Comparison of ENCODE assay signal across 16 cellular contexts in the genomic region with DNA sequence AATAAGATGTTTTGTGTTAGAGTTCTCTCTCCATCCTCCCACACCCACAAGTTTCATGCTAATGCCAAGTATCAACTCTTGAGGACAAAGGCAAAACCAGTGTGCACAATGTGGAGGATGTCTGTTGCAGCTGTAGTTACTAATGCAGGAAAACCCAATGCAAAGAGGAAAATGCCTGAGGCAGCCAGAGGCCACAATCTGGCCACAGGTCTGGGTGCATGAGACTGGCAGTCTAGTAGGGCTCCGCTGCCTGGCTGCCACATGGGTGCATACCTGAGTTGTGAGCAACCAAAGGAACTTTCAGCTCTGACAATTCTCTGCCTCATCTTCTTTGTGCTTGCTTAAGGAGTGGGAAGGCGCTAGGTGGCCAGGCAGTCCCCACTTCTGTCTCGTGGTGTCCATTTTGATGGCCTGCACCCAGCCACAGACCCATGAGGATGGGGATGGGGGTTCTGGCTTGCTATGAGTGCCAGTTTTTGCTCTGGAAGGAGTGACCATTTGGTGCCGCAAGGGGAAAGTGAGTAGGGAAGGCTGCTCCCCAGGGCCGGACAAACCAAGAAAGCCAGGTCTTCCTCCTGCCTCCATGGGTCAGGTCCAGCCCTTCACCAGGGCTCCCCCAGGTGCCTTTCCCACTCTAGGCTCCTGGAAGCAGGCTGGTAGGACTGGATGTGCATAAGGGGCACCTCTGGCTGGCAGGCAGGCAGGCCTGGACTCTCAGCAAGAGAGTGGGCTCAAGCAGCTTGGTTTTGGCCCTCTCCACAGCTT. TPM values are rescaled to one million over a fixed set of nuclear protein-coding genes. Genes with fewer than 3 reads are reported as not detected.
DNase-seq lines count a peak whose midpoint lies in the region; ATAC-seq and TF ChIP-seq lines count a peak whose summit lies in the region.
"Had no signal": no experiment of that assay in that cellular context is flagged by ENCODE, and none has a peak within 500 bp of the region (broad histone marks: within the 10 kb centered on the region; RNA-seq: fewer than 3 reads in every experiment).

No MANE protein-coding gene starts in this region.

- CTCF ChIA-PET in OCI-LY7 (lab: Charles Lee; ENCODE audit: unreplicated experiment), result no interaction called here

- POLR2A ChIA-PET in OCI-LY7 (lab: Charles Lee), result interaction anchor here (0.9 kb wide), 1 partner anchor 170 kb away, joined by 3 read pairs; a partner anchor contains a TSS

- H3K4me3 ChIP-seq in astrocyte of the cerebellum (ENCODE audit: low read depth, low read length), result no peak overlapping the region
- no peak overlapping the region for H3K4me3 ChIP-seq in OCI-LY7 (ENCODE audit: low read depth, low read length, poor library complexity, severe bottlenecking)
- H3K4me3 ChIP-seq: thoracic aorta had no signal

- peaks cover 6% of the 10 kb centered on the region; the same call in 1 of the 2 replicates for H3K79me2 ChIP-seq in OCI-LY7 (ENCODE audit: insufficient read depth, low read depth, low read length)

- no peaks in the 10 kb centered on the region for H3K9me2 ChIP-seq in OCI-LY7 (ENCODE audit: insufficient read depth, low read length)

- no peaks in the 10 kb centered on the region for H3K9me3 ChIP-seq in OCI-LY7 (ENCODE audit: low read length)
- H3K9me3 ChIP-seq: thoracic aorta had no signal

- H4K20me1 ChIP-seq in OCI-LY7 (ENCODE audit: insufficient read depth, low read length), result no peaks in the 10 kb centered on the region

- peaks cover 35% of the 10 kb centered on the region for H3K36me3 ChIP-seq in OCI-LY7 (ENCODE audit: insufficient read depth, low read length)

- no peak for ATAC-seq in left ventricle myocardium superior
- no peak for ATAC-seq in HG03521 (IDR thresholded peaks at IDR 0.05; ENCODE audit: unreplicated experiment)
- ATAC-seq: activated CD8-positive, alpha-beta T cell treated with anti-CD3 and anti-CD28 coated beads for 36 hours; HCT116 had no signal

- in situ Hi-C loops in astrocyte of the cerebellum (cut with HindIII; ENCODE audit: low sequenced_read_pairs), result no loop called here

- TF ChIP-seq CTCF in astrocyte of the cerebellum (IDR thresholded peaks at IDR 0.05; ENCODE audit: low read depth, low read length, missing control alignments), result no peak
- no peak for TF ChIP-seq CTCF in OCI-LY7 (conservative IDR thresholded peaks at IDR 0.05; ENCODE audit: low read length)

- no TSS peak for BruUV-seq in OCI-LY7 (replicated peaks; lab: Mats Ljungman, UMichigan)

- intact Hi-C loops in cardiac septum (cut with DNase I), result loop anchor here (5.0 kb wide), 1 partner anchor 84 kb away; a partner anchor contains a TSS
- intact Hi-C loops in left ventricle myocardium superior (cut with micrococcal nuclease), result no loop called here
- intact Hi-C loops in OCI-LY7 (cut with micrococcal nuclease; ENCODE audit: unreplicated experiment), result no loop called here

- no peak overlapping the region for H3K27ac ChIP-seq in OCI-LY7 (ENCODE audit: low read depth, low read length, poor library complexity, severe bottlenecking)
- H3K27ac ChIP-seq: thoracic aorta had no signal

- DNase-seq in cardiac septum (ENCODE audit: low spot score) (peak; percentile 49), left ventricle myocardium superior (no peak), astrocyte of the cerebellum (ENCODE audit: low read depth) (peak; percentile 26), islet precursor cell (peak; percentile 89), globus pallidus (ENCODE audit: low spot score) (no peak), OCI-LY7 (ENCODE audit: low spot score) (no peak), OCI-M1 (lab: John Stamatoyannopoulos, UW) (no peak)
- DNase-seq: activated CD8-positive, alpha-beta T cell treated with anti-CD3 and anti-CD28 coated beads for 36 hours; activated naive CD4-positive, alpha-beta T cell treated with Interleukin-2 at 50 U/mL for 16 hours; DND-41; NCI-H187; retina had no signal

- no peak overlapping the region for H3K4me2 ChIP-seq in OCI-LY7 (ENCODE audit: low read length)

- peaks cover 19% of the 10 kb centered on the region for H3K4me1 ChIP-seq in OCI-LY7 (ENCODE audit: insufficient read depth, low read length, poor library complexity, severe bottlenecking)

- H2AFZ ChIP-seq in OCI-LY7 (ENCODE audit: low read length), result no peak overlapping the region

RNA-seq across cellular contexts. Expression of a gene that starts 4.2 kb away (rescaled TPM):
- 10.7 TPM for total RNA-seq in cardiac septum
- total RNA-seq in left ventricle myocardium superior, result 8.1 TPM
- 13.2 and 16.2 TPM in 2 replicates for total RNA-seq in OCI-LY7 (2014; rRNA removed; shearing (Covaris generic))
- total RNA-seq in OCI-LY7 (2022), result 18.0 and 18.5 TPM in 2 replicates

RNA-seq across cellular contexts. Expression of a gene that starts 56.7 kb away (rescaled TPM):
- total RNA-seq in cardiac septum (5.6 TPM), left ventricle myocardium superior (2.2 TPM), OCI-LY7 (2022) (6.8 and 7.8 TPM in 2 replicates)
- total RNA-seq in OCI-LY7 (2014; rRNA removed; shearing (Covaris generic)), result 4.7 and 8.5 TPM in 2 replicates
- total RNA-seq: A673 had no signal

RNA-seq across cellular contexts. Expression of a gene that starts 56.8 kb away (rescaled TPM):
- total RNA-seq in cardiac septum, result 8.5 TPM
- 9.8 TPM for total RNA-seq in left ventricle myocardium superior
- 15.7 and 18.3 TPM in 2 replicates for total RNA-seq in OCI-LY7 (2014; rRNA removed; shearing (Covaris generic))
- total RNA-seq in OCI-LY7 (2022), result 8.1 and 8.4 TPM in 2 replicates

Comparison
In these comparisons a context has a peak if more than half of its experiments do, and no peak if none do; other contexts are left out.
1. DNase-seq: peak in cardiac septum (single experiment), astrocyte of the cerebellum (single experiment) and islet precursor cell (single experiment); none in left ventricle myocardium superior (single experiment), globus pallidus (single experiment), OCI-LY7 (single experiment) and OCI-M1 (single experiment).